In genomic region chr1:203795382-203796222, GRCh38 we compare ENCODE assay signal across 7 cellular contexts. TPM values are rescaled to one million over a fixed set of nuclear protein-coding genes. Genes with fewer than 3 reads are reported as not detected.
DNase-seq lines count a peak whose midpoint lies in the region; ATAC-seq, FAIRE-seq and TF ChIP-seq lines count a peak whose summit lies in the region.

ZBED6 (plus strand) TSS chr1:203795623; CDS start chr1:203797523, 1,900 bp downstream.
ZC3H11A (plus strand) TSS chr1:203795623; CDS start chr1:203817071, 21,448 bp downstream.

- ATAC-seq in GM18520 (IDR thresholded peaks at IDR 0.05; ENCODE audit: unreplicated experiment), result peak; percentile 93
- ATAC-seq in HG03064 (IDR thresholded peaks at IDR 0.05; ENCODE audit: low read depth, unreplicated experiment), result peak; percentile 94
- ATAC-seq in body of pancreas, result peak; percentile 99

- TF ChIP-seq EP300 in sigmoid colon (IDR thresholded peaks at IDR 0.05), result peak in 1 of 4 donors; percentile 65

- H3K9me3 ChIP-seq in body of pancreas, result no peaks in the 10 kb centered on the region
- H3K9me3 ChIP-seq in sigmoid colon, result no peaks in the 10 kb centered on the region

- 0 to 2% methylated on average over 30 to 52 of the region's 61 CpGs for WGBS in body of pancreas, 2 donors
- WGBS in sigmoid colon, 2 donors, result 0 to 1% methylated on average over 61 of the region's 61 CpGs

- FAIRE-seq in TTC549 (lab: Jason Lieb, UNC), result peak; percentile 98

- H3K27me3 ChIP-seq in body of pancreas (no peaks in the 10 kb centered on the region), sigmoid colon (no peaks in the 10 kb centered on the region)

- H3K27ac ChIP-seq in body of pancreas (peak within 1 kb of the TSS; percentile 93 to 98 (median 96)), sigmoid colon (peak within 1 kb of the TSS; percentile 92 to 99 (median 96))

- intact Hi-C loops in body of pancreas (cut with DNase I), result no loop called here
- intact Hi-C loops in sigmoid colon (cut with DNase I), result loop anchor here (2.0 to 10.0 kb wide), 5 partner anchors 25 to 293 kb away; no protein-coding TSS in a partner anchor

- H3K4me3 ChIP-seq in body of pancreas (peak within 1 kb of the TSS; percentile 73 to 77), sigmoid colon (peak within 1 kb of the TSS; percentile 68 to 90 (median 78))

- no peaks in the 10 kb centered on the region for H3K36me3 ChIP-seq in body of pancreas (replicated peaks in 1 of 2; ENCODE audit: insufficient read depth in 1 of 2, low read depth in 2 of 2)
- H3K36me3 ChIP-seq in sigmoid colon, result peaks cover 0 to 15% (median 0%) of the 10 kb centered on the region in 4 donors

- TF ChIP-seq POLR2A in body of pancreas (IDR thresholded peaks at IDR 0.05) (peak; percentile 48 to 89 (median 86)), sigmoid colon (IDR thresholded peaks at IDR 0.05) (peak; percentile 59 to 65)

- DNase-seq in NCI-H2107 treated with DMSO at 0.1 percent for 48 hours (lab: John Stamatoyannopoulos, UW; ENCODE audit: unreplicated experiment) (peak; percentile 96), body of pancreas (peak; percentile 98 to 99 (median 99)), iPS DF 19.7 (ENCODE audit: low read depth, low spot score) (peak; percentile 95), sigmoid colon (peak; percentile 100)

- TF ChIP-seq CTCF in body of pancreas (IDR thresholded peaks at IDR 0.05) (peak in 1 of 7 experiments; percentile 8), sigmoid colon (IDR thresholded peaks at IDR 0.05) (no peak)

- peaks cover 47% of the 10 kb centered on the region for H3K4me1 ChIP-seq in body of pancreas
- peaks cover 0 to 46% (median 43%) of the 10 kb centered on the region in 4 donors for H3K4me1 ChIP-seq in sigmoid colon

RNA-seq across cellular contexts. Expression of gene ZBED6, which starts in this region (rescaled TPM):
- total RNA-seq in body of pancreas (10 to 100 TPM in 1 of 2 donors, 1 to 10 TPM in 1; 7.8 to 20.8 TPM), sigmoid colon (10 to 100 TPM; 11.0 to 21.4 (median 19.6) TPM)
- 1 to 10 TPM in 2 of 3 donors, under 1 TPM in 1; 0.60 to 4.0 (median 1.6) TPM for polyA plus RNA-seq in sigmoid colon

RNA-seq across cellular contexts. Expression of gene ZC3H11A, which starts in this region (rescaled TPM):
- total RNA-seq in body of pancreas (10 to 100 TPM; 65.6 to 66.9 TPM), sigmoid colon (100 to 1,000 TPM in 1 of 4 donors, 10 to 100 TPM in 3; 84.9 to 111 (median 88.6) TPM)
- polyA plus RNA-seq in sigmoid colon, result 10 to 100 TPM; 17.8 to 44.3 (median 19.2) TPM

Comparison
In these comparisons a context has a peak if more than half of its experiments do, and no peak if none do; other contexts are left out.
1. Peak in every context shown above with its lines: DNase-seq, ATAC-seq, H3K4me3 ChIP-seq and H3K27ac ChIP-seq.